In genomic region chr6:77011929-77012545, GRCh38 we compare ENCODE assay signal across 24 cellular contexts.
"Had no signal": no experiment of that assay in that cellular context is flagged by ENCODE, and none has a peak within 500 bp of the region (broad histone marks: within the 10 kb centered on the region; RNA-seq: fewer than 3 reads in every experiment).

No MANE protein-coding gene starts in this region.

- H3K36me3 ChIP-seq: colonic mucosa, gastrocnemius medialis, heart left ventricle, left lung, neural progenitor cell, suprapubic skin, transverse colon had no signal

- ATAC-seq: esophagus mucosa; gastrocnemius medialis; heart left ventricle; left cardiac atrium; left lung; naive thymus-derived CD4-positive, alpha-beta T cell; psoas muscle; right cardiac atrium; stimulated activated naive CD8-positive, alpha-beta T cell treated with anti-CD3 and anti-CD28 coated beads, Interleukin-15, amount 100 ng/mL, for 72 hours had no signal

- H3K9me3 ChIP-seq: colonic mucosa, gastrocnemius medialis, suprapubic skin had no signal

- H3K27ac ChIP-seq: colonic mucosa, epithelial cell of prostate, gastrocnemius medialis, heart left ventricle, hepatocyte, left lung, neural progenitor cell, psoas muscle, skin epidermis, suprapubic skin, transverse colon had no signal

- H3K4me3 ChIP-seq: colonic mucosa, gastrocnemius medialis, heart left ventricle, hepatocyte, left lung, neural progenitor cell, psoas muscle, skin epidermis, suprapubic skin, transverse colon had no signal

- H3K4me1 ChIP-seq: colonic mucosa, gastrocnemius medialis, heart left ventricle, left lung, psoas muscle, suprapubic skin, transverse colon had no signal

- DNase-seq: colonic mucosa; effector CD8-positive, alpha-beta T cell; foreskin fibroblast; gastrocnemius medialis; heart left ventricle; left cardiac atrium; left lung; mesendoderm; midbrain; naive thymus-derived CD4-positive, alpha-beta T cell; nucleus accumbens; psoas muscle; stimulated activated CD4-positive, alpha-beta T cell treated with anti-CD3 and anti-CD28 coated beads, Interleukin-15, amount 100 ng/mL, for 24 hours; stimulated activated CD4-positive, alpha-beta T cell treated with anti-CD3 and anti-CD28 coated beads, Interleukin-2, amount 100 ng/mL, for 48 hours; stimulated activated naive CD4-positive, alpha-beta T cell; stimulated activated naive CD8-positive, alpha-beta T cell treated with anti-CD3 and anti-CD28 coated beads, Interleukin-15, amount 100 ng/mL, for 72 hours; transverse colon had no signal

- H3K27me3 ChIP-seq: colonic mucosa, gastrocnemius medialis, heart left ventricle, hepatocyte, left lung, neural progenitor cell, suprapubic skin, transverse colon had no signal
